ENCODE assay signal across 24 cellular contexts in genomic region chr18:62827397-62827796, GRCh38.
DNase-seq lines count a peak whose midpoint lies in the region; ATAC-seq and TF ChIP-seq lines count a peak whose summit lies in the region.
"Had no signal": no experiment of that assay in that cellular context is flagged by ENCODE, and none has a peak within 500 bp of the region (broad histone marks: within the 10 kb centered on the region; RNA-seq: fewer than 3 reads in every experiment).

No MANE protein-coding gene starts in this region.

- H3K9me3 Mint-ChIP-seq in endodermal cell (no peaks in the 10 kb centered on the region), type B pancreatic cell (no peaks in the 10 kb centered on the region)
- H3K9me3 Mint-ChIP-seq: activated naive CD4-positive, alpha-beta T cell treated with anti-CD3 and anti-CD28 coated beads, Interleukin-2, amount 50 U/mL, for 24 hours; T-helper 1 cell treated with Interleukin-12 subunit alpha and Interleukin-12 subunit beta and Interleukin-4 antibody, amounts not matched to agents 30 μg/mL and 1 μg/mL, for 36 hours had no signal

- peaks cover 4% of the 10 kb centered on the region for H3K36me3 ChIP-seq in endodermal cell (ENCODE audit: control insufficient read depth, insufficient read depth, low read length)
- H3K36me3 ChIP-seq: brain microvascular endothelial cell had no signal

- no peaks in the 10 kb centered on the region for H3K27me3 ChIP-seq in endodermal cell (ENCODE audit: control insufficient read depth, insufficient read depth, low read length, poor library complexity, severe bottlenecking)
- H3K27me3 ChIP-seq: brain microvascular endothelial cell, testis had no signal

- H3K9ac ChIP-seq in endodermal cell (ENCODE audit: extremely low read depth, low read length, poor library complexity, severe bottlenecking): no peak overlapping the region

- H3K27ac ChIP-seq in endodermal cell (ENCODE audit: low read depth, low read length): peak overlapping the region; percentile 67
- H3K27ac ChIP-seq: brain microvascular endothelial cell, testis, WERI-Rb-1 had no signal

- H3K27me3 Mint-ChIP-seq in endodermal cell (ENCODE audit: insufficient read depth) (no peaks in the 10 kb centered on the region), type B pancreatic cell (no peaks in the 10 kb centered on the region)
- H3K27me3 Mint-ChIP-seq: activated naive CD4-positive, alpha-beta T cell treated with anti-CD3 and anti-CD28 coated beads, Interleukin-2, amount 50 U/mL, for 24 hours had no signal

- ATAC-seq in HG03469 (IDR thresholded peaks at IDR 0.05; ENCODE audit: unreplicated experiment): no peak
- no peak for ATAC-seq in HG03196 (IDR thresholded peaks at IDR 0.05; ENCODE audit: unreplicated experiment)
- ATAC-seq: activated CD8-positive, alpha-beta T cell treated with anti-CD3 and anti-CD28 coated beads, Interleukin-2, amount 10 ng/mL, durations not matched to agents 7 days and 5 days had no signal

- H3K27ac Mint-ChIP-seq in endodermal cell (peak overlapping the region; percentile 35), type B pancreatic cell (peak overlapping the region; percentile 10)
- H3K27ac Mint-ChIP-seq: activated CD8-positive, alpha-beta T cell treated with anti-CD3 and anti-CD28 coated beads, Interleukin-2, amount 10 ng/mL, durations not matched to agents 7 days and 5 days; activated naive CD4-positive, alpha-beta T cell treated with anti-CD3 and anti-CD28 coated beads, Interleukin-2, amount 50 U/mL, for 24 hours; T-helper 1 cell treated with Interleukin-12 subunit alpha and Interleukin-12 subunit beta and Interleukin-4 antibody, amounts not matched to agents 30 μg/mL and 1 μg/mL, for 36 hours had no signal

- H3K9me3 ChIP-seq in endodermal cell (ENCODE audit: control insufficient read depth, low read length): no peaks in the 10 kb centered on the region
- H3K9me3 ChIP-seq: A549, testis had no signal

- H3K4me3 Mint-ChIP-seq in endodermal cell (no peak overlapping the region), type B pancreatic cell (no peak overlapping the region)
- H3K4me3 Mint-ChIP-seq: activated CD8-positive, alpha-beta T cell treated with anti-CD3 and anti-CD28 coated beads, Interleukin-2, amount 10 ng/mL, durations not matched to agents 7 days and 5 days; activated naive CD4-positive, alpha-beta T cell treated with anti-CD3 and anti-CD28 coated beads, Interleukin-2, amount 50 U/mL, for 24 hours; CD14-positive monocyte; T-helper 1 cell treated with Interleukin-12 subunit alpha and Interleukin-12 subunit beta and Interleukin-4 antibody, amounts not matched to agents 30 μg/mL and 1 μg/mL, for 36 hours had no signal

- H3K4me1 Mint-ChIP-seq in endodermal cell (peaks cover 11% of the 10 kb centered on the region), type B pancreatic cell (ENCODE audit: unreplicated experiment) (peaks cover 14% of the 10 kb centered on the region)
- H3K4me1 Mint-ChIP-seq: activated naive CD4-positive, alpha-beta T cell treated with anti-CD3 and anti-CD28 coated beads, Interleukin-2, amount 50 U/mL, for 24 hours had no signal

- TF ChIP-seq CTCF in endodermal cell (conservative IDR thresholded peaks at IDR 0.05): no peak
- no peak for TF ChIP-seq CTCF in type B pancreatic cell (conservative IDR thresholded peaks at IDR 0.05)

- H3K4me1 ChIP-seq in endodermal cell (ENCODE audit: control insufficient read depth, insufficient read depth, low read length): no peaks in the 10 kb centered on the region

- peaks cover 10% of the 10 kb centered on the region for H3K36me3 Mint-ChIP-seq in endodermal cell (ENCODE audit: low read depth)
- peaks cover 6% of the 10 kb centered on the region for H3K36me3 Mint-ChIP-seq in type B pancreatic cell
- H3K36me3 Mint-ChIP-seq: activated naive CD4-positive, alpha-beta T cell treated with anti-CD3 and anti-CD28 coated beads, Interleukin-2, amount 50 U/mL, for 24 hours had no signal

- H3K4me3 ChIP-seq in endodermal cell (ENCODE audit: low read length): no peak overlapping the region
- H3K4me3 ChIP-seq: A549, testis had no signal

- DNase-seq in NCI-H2171 treated with DMSO at 0.1 percent for 48 hours (lab: John Stamatoyannopoulos, UW) (peak; percentile 14), NCI-H2171 (lab: John Stamatoyannopoulos, UW) (no peak), NCI-H345 treated with DMSO at 0.1 percent for 48 hours (lab: John Stamatoyannopoulos, UW; ENCODE audit: unreplicated experiment) (peak; percentile 36), endodermal cell (no peak), type B pancreatic cell (ENCODE audit: extremely low spot score, unreplicated experiment) (no peak), GM19238 (ENCODE audit: insufficient read length, low spot score) (no peak)
- DNase-seq: activated CD8-positive, alpha-beta T cell treated with anti-CD3 and anti-CD28 coated beads, Interleukin-2, amount 10 ng/mL, durations not matched to agents 7 days and 5 days; activated T-cell treated with anti-CD3 and anti-CD28 coated beads, Interleukin-2, amount 50 U/mL, for 48 hours; brain microvascular endothelial cell; cortex of kidney; DMS79 treated with DMSO at 0.1 percent for 48 hours; KG1; kidney glomerular epithelial cell; NCI-H1048; NCI-H446; SIG-M5; testis; WERI-Rb-1 had no signal

Comparison
In these comparisons a context has a peak if more than half of its experiments do, and no peak if none do; other contexts are left out.
1. DNase-seq: peak in NCI-H2171 treated with DMSO at 0.1 percent for 48 hours (single experiment) and NCI-H345 treated with DMSO at 0.1 percent for 48 hours (single experiment); none in NCI-H2171 (single experiment), endodermal cell (single experiment), type B pancreatic cell (single experiment) and GM19238 (single experiment).